In the genomic region with DNA sequence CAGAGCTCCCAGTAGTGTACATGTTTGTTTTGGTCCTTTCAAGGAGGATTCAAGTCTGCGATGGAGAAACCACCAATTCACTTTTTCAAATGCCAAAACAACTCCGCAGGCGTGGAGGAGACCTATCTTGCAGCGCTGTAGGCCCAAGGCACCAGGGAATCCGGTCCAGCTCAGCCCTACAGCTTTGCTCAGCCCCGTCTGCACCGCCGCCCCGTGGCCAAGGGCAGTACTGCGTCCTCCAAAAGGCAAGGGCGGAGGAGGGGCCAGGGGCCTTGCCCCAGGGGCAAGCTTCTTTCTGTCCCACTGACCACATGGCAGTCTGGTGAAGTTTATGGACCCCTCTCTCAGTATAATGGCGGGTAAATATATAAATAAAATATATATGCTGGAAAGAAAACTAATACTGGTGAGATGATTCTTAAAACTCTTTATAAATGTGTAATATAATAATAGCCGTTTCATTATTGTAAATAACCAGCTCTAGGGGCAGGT, we compare ENCODE assay signal across 8 cellular contexts. TPM values are rescaled to one million over a fixed set of nuclear protein-coding genes. Genes with fewer than 3 reads are reported as not detected.
A peak's percentile ranks its signal among the peaks of the same experiment; 100 is the strongest.
DNase-seq lines count a peak whose midpoint lies in the region; ATAC-seq and TF ChIP-seq lines count a peak whose summit lies in the region.
"Had no signal": no experiment of that assay in that cellular context is flagged by ENCODE, and none has a peak within 500 bp of the region (broad histone marks: within the 10 kb centered on the region; RNA-seq: fewer than 3 reads in every experiment).

No MANE protein-coding gene starts in this region.

- H3K36me3 Mint-ChIP-seq in T-cell, result no peaks in the 10 kb centered on the region

- intact Hi-C loops in left ventricle myocardium superior (cut with micrococcal nuclease), result no loop called here

- H3K4me1 Mint-ChIP-seq in T-cell, result no peaks in the 10 kb centered on the region

- ATAC-seq in T-cell (replicated peaks in 1 of 4) (peak; percentile 91 to 99 (median 98)), left ventricle myocardium superior (peak; percentile 97), HG02885 (IDR thresholded peaks at IDR 0.05; ENCODE audit: poor library complexity, unreplicated experiment) (no peak)

- H3K4me3 Mint-ChIP-seq in T-cell, result no peak overlapping the region
- H3K4me3 Mint-ChIP-seq: stimulated activated naive CD8-positive, alpha-beta T cell treated with anti-CD3 and anti-CD28 coated beads, Interleukin-15, Interleukin-2, amounts not matched to agents 100 ng/mL and 50 ng/mL, for 24 hours had no signal

- no peak overlapping the region for H3K27ac Mint-ChIP-seq in T-cell
- H3K27ac Mint-ChIP-seq: stimulated activated naive CD8-positive, alpha-beta T cell treated with anti-CD3 and anti-CD28 coated beads, Interleukin-15, Interleukin-2, amounts not matched to agents 100 ng/mL and 50 ng/mL, for 24 hours had no signal

- H3K9me3 Mint-ChIP-seq in T-cell, result no peaks in the 10 kb centered on the region
- H3K9me3 Mint-ChIP-seq: stimulated activated naive CD8-positive, alpha-beta T cell treated with anti-CD3 and anti-CD28 coated beads, Interleukin-15, Interleukin-2, amounts not matched to agents 100 ng/mL and 50 ng/mL, for 24 hours had no signal

- peak; percentile 65 for DNase-seq in GM12865 (ENCODE audit: low read depth)
- peak; percentile 56 for DNase-seq in MV-4-11 (lab: John Stamatoyannopoulos, UW)
- DNase-seq in T-cell, result peak; percentile 34 to 76 (median 66)
- DNase-seq in amniotic epithelial cell (ENCODE audit: low read depth), result peak; percentile 65
- peak; percentile 93 for DNase-seq in left ventricle myocardium superior
- peak; percentile 80 for DNase-seq in retina

- no peak overlapping the region for H3K4me3 ChIP-seq in GM12865 (ENCODE audit: low read depth, low read length)

- peaks cover 31% of the 10 kb centered on the region in 2 donors for H3K27me3 Mint-ChIP-seq in T-cell

- CTCF ChIA-PET in T-cell (lab: Charles Lee), result no interaction called here

- peak; percentile 98 for TF ChIP-seq CTCF in GM12865 (IDR thresholded peaks at IDR 0.05; ENCODE audit: insufficient read depth, low read depth, low read length, missing control alignments)

- POLR2A ChIA-PET in T-cell (lab: Charles Lee), result interaction anchor here in 1 of 2 donors (0.6 kb wide), 1 partner anchor 109 kb away, joined by 3 read pairs; no protein-coding TSS in a partner anchor

RNA-seq across cellular contexts. Expression of a gene that starts 0.7 kb away (rescaled TPM):
- not detected for total RNA-seq in T-cell
- 19.1 TPM for total RNA-seq in left ventricle myocardium superior

RNA-seq across cellular contexts. Expression of a gene that starts 13.3 kb away (rescaled TPM):
- under 1 TPM in 4 of 5 donors, not detected in 1; 0.32 to 0.60 (median 0.44) TPM for total RNA-seq in T-cell
- 55.5 TPM for total RNA-seq in left ventricle myocardium superior

Comparison
In these comparisons a context has a peak if more than half of its experiments do, and no peak if none do; other contexts are left out.
1. RNA of a gene that starts 0.7 kb away (total RNA-seq): 19.1 TPM in left ventricle myocardium superior (single experiment); not detected in T-cell; every median in the first group is over 10 times any median in the second.
2. RNA of a gene that starts 13.3 kb away (total RNA-seq): 55.5 TPM in left ventricle myocardium superior (single experiment); 0.32 to 0.60 TPM in T-cell; every median in the first group is over 10 times any median in the second.
3. Peak in every context shown above with its lines, with median percentiles within 50 percentile points of each other: DNase-seq.